Comparison of ENCODE assay signal across 1 cellular context in the genomic region with DNA sequence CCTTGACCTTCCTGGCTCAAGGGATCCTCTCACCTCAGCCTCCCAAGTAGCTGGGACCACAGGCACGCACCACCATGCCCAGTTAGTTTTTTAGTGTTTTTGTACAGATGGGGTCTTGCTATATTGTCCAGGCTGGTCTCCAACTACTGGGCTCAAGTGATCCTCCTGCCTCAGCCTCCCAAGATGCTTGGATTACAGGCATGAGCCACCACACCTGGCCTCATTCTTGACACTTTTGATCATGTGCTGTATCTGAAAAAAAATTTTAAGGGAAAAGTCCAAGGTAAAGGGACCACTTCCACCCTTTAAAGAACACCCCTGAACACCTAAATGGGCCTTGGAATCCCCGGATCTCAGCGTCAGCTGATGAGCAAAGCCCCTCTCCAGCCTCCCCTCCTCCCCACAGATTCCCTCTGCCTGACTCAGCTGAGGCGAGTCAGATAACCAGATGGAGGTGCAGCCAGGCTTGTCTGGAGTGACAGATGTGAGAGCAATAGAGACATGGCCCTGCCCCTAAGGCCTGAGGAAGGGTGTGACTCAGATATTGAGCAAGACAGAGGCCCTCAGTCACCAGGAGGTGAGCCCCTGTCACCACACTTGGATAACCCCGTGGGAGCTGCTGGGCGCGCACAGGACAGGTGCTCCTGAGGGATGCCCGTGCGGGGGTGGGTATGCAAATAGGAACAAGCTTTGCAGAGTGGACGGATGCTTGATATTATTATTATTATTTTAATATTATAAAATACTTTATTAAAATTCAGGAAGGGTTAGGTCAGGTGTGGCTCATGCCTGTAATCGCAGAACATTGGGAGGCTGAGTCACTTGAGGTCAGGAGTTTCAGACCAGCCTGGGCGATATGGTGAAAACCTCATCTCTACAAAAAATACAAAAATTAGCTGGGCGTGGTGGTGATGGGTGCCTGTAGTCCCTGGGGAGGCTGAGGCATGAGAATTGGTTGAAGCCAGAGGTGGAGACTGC.
A peak's percentile ranks its signal among the peaks of the same experiment; 100 is the strongest.
TF ChIP-seq lines count a peak whose summit lies in the region.

No MANE protein-coding gene starts in this region.

TF ChIP-seq in H1, 55 proteins besides CTCF, POLR2A, EP300 and RAD21:
- TF ChIP-seq KDM1A (IDR thresholded peaks at IDR 0.05; ENCODE audit: borderline replicate concordance, low read length) (peak; percentile 68; the same call in 1 of the 2 replicates), CEBPB (IDR thresholded peaks at IDR 0.05; ENCODE audit: low read depth, low read length) (peak; percentile 39; the same call in 1 of the 2 replicates), SUZ12 (IDR thresholded peaks at IDR 0.05; ENCODE audit: low read length) (no peak)
